Comparison of ENCODE assay signal across 8 cellular contexts in the genomic region with DNA sequence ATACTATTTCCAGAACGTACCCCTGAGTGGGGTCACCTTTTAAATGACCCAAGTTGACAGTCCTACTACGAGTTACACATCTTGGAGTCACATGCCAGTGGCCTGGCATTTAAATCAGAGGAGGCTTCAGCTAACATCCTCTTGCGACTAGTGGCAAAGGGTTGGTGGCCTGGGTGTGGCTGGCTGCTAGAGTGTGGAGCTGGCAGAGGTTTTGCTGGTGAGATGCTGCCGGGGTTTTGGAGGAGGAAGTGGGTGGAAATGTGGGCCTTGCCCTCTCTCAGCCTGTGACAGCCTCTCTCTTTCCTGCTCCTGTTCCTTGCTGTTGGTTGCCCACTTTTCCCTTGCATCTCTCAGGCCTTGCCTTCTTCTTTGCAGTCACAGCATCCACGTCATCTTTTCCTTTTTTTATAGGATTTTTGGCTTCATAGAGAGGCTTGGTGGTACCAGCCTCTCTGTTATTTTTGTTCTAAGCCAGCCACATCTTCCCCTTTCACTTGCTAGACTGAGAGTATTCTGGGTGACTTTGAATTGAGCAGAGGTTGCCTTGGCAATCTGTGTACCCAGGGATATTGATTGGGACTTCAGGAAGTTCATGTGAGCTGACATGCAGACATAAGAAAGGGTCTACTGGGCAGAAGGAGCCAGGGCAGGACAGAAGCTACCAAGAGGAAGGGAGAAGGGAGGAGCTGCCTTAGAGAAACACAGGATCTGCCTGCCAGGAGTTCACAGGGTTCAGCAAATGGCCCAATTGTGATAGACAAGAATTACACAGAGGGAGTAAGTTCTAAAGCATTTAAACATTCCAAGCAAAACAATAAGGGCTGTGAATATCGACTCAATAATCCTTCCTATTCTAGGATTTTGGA. TPM values are rescaled to one million over a fixed set of nuclear protein-coding genes. Genes with fewer than 3 reads are reported as not detected.
DNase-seq lines count a peak whose midpoint lies in the region; ATAC-seq and TF ChIP-seq lines count a peak whose summit lies in the region.

No MANE protein-coding gene starts in this region.

- no peaks in the 10 kb centered on the region for H3K79me2 ChIP-seq in osteoblast (ENCODE audit: insufficient read depth, low read length)

- peaks cover 20% of the 10 kb centered on the region for H3K4me1 Mint-ChIP-seq in activated naive CD8-positive, alpha-beta T cell treated with anti-CD3 and anti-CD28 coated beads, Interleukin-2, amount 10 ng/mL, durations not matched to agents 7 days and 5 days

- peak overlapping the region; percentile 49 for H3K27ac ChIP-seq in osteoblast (ENCODE audit: low read depth, low read length)

- POLR2A ChIA-PET in activated naive CD8-positive, alpha-beta T cell treated with anti-CD3 and anti-CD28 coated beads, Interleukin-2, amount 10 ng/mL, durations not matched to agents 7 days and 5 days (lab: Charles Lee), result interaction anchor here (2.7 kb wide), 1 partner anchor 9 kb away, joined by 8 read pairs; no protein-coding TSS in a partner anchor

- H3K9me3 ChIP-seq in osteoblast (ENCODE audit: low read depth, low read length), result no peaks in the 10 kb centered on the region

- H3K4me1 ChIP-seq in osteoblast (ENCODE audit: insufficient read depth, low read length), result peaks cover 26% of the 10 kb centered on the region

- H3K4me3 ChIP-seq in osteoblast (ENCODE audit: insufficient read depth, low read length), result no peak overlapping the region

- peak; percentile 83 for DNase-seq in NOMO-1 treated with dmso at 0.1 percent for 144 hours (lab: John Stamatoyannopoulos, UW; ENCODE audit: unreplicated experiment)
- DNase-seq in activated naive CD8-positive, alpha-beta T cell treated with anti-CD3 and anti-CD28 coated beads, Interleukin-2, amount 10 ng/mL, durations not matched to agents 7 days and 5 days, result peak; percentile 63
- DNase-seq in osteoblast (ENCODE audit: insufficient read length, low spot score, missing footprints), result no peak
- DNase-seq in NCI-H2171 (lab: John Stamatoyannopoulos, UW), result no peak
- no peak for DNase-seq in A172 (ENCODE audit: low spot score)
- DNase-seq in H4 (ENCODE audit: low spot score), result no peak

- H2AFZ ChIP-seq in osteoblast (ENCODE audit: low read length), result no peak overlapping the region

- no peaks in the 10 kb centered on the region for H3K36me3 Mint-ChIP-seq in activated naive CD8-positive, alpha-beta T cell treated with anti-CD3 and anti-CD28 coated beads, Interleukin-2, amount 10 ng/mL, durations not matched to agents 7 days and 5 days

- H3K9me3 Mint-ChIP-seq in activated naive CD8-positive, alpha-beta T cell treated with anti-CD3 and anti-CD28 coated beads, Interleukin-2, amount 10 ng/mL, durations not matched to agents 7 days and 5 days, result no peaks in the 10 kb centered on the region

- no peak overlapping the region for H3K4me2 ChIP-seq in osteoblast (ENCODE audit: insufficient read depth, low read length)

- H3K27me3 ChIP-seq in osteoblast (ENCODE audit: insufficient read depth, low read length), result no peaks in the 10 kb centered on the region

- no peaks in the 10 kb centered on the region for H3K27me3 Mint-ChIP-seq in activated naive CD8-positive, alpha-beta T cell treated with anti-CD3 and anti-CD28 coated beads, Interleukin-2, amount 10 ng/mL, durations not matched to agents 7 days and 5 days

- H3K36me3 ChIP-seq in osteoblast (ENCODE audit: insufficient read depth, low read length), result no peaks in the 10 kb centered on the region

- peak overlapping the region; percentile 83 for H3K27ac Mint-ChIP-seq in activated naive CD8-positive, alpha-beta T cell treated with anti-CD3 and anti-CD28 coated beads, Interleukin-2, amount 10 ng/mL, durations not matched to agents 7 days and 5 days

- TF ChIP-seq CTCF in osteoblast (IDR thresholded peaks at IDR 0.05; ENCODE audit: extremely low read depth, low read depth, low read length), result no peak

- H4K20me1 ChIP-seq in osteoblast (ENCODE audit: insufficient read depth, low read length), result no peaks in the 10 kb centered on the region

- ATAC-seq in GM18870 (IDR thresholded peaks at IDR 0.05; ENCODE audit: unreplicated experiment), result peak; percentile 50
- ATAC-seq in activated naive CD8-positive, alpha-beta T cell treated with anti-CD3 and anti-CD28 coated beads, Interleukin-2, amount 10 ng/mL, durations not matched to agents 7 days and 5 days (ENCODE audit: low read depth), result peak; percentile 91
- ATAC-seq in GM18858 (IDR thresholded peaks at IDR 0.05; ENCODE audit: unreplicated experiment), result no peak

- H3K4me3 Mint-ChIP-seq in activated naive CD8-positive, alpha-beta T cell treated with anti-CD3 and anti-CD28 coated beads, Interleukin-2, amount 10 ng/mL, durations not matched to agents 7 days and 5 days, result peak overlapping the region; percentile 47

RNA-seq across cellular contexts. Expression of a gene that starts 55.4 kb away (rescaled TPM):
- 10 to 100 TPM; 39.5 to 40.1 TPM for total RNA-seq in activated naive CD8-positive, alpha-beta T cell treated with anti-CD3 and anti-CD28 coated beads, Interleukin-2, amount 10 ng/mL, durations not matched to agents 7 days and 5 days
- total RNA-seq in osteoblast, result 121 and 136 TPM in 2 replicates
- 66.8 and 71.5 TPM in 2 replicates for total RNA-seq in A172 (2014; rRNA removed; shearing (Covaris generic))
- total RNA-seq in H4 (2014; rRNA removed; shearing (Covaris generic)), result 4.1 and 8.5 TPM in 2 replicates

Comparison
In these comparisons a context has a peak if more than half of its experiments do, and no peak if none do; other contexts are left out.
1. DNase-seq: peak in NOMO-1 treated with dmso at 0.1 percent for 144 hours (single experiment) and activated naive CD8-positive, alpha-beta T cell treated with anti-CD3 and anti-CD28 coated beads, Interleukin-2, amount 10 ng/mL, durations not matched to agents 7 days and 5 days (single experiment); none in osteoblast (single experiment), NCI-H2171 (single experiment), A172 (single experiment) and H4 (single experiment).